Comparison of ENCODE assay signal across 23 cellular contexts in genomic region chr6:94088870-94089269, GRCh38.
"Had no signal": no experiment of that assay in that cellular context is flagged by ENCODE, and none has a peak within 500 bp of the region (broad histone marks: within the 10 kb centered on the region; RNA-seq: fewer than 3 reads in every experiment).

No MANE protein-coding gene starts in this region.

- H3K4me3 ChIP-seq: colonic mucosa, coronary artery, dorsolateral prefrontal cortex, esophagus squamous epithelium, gastrocnemius medialis, gastroesophageal sphincter, heart left ventricle, heart right ventricle had no signal

- ATAC-seq: effector memory CD8-positive, alpha-beta T cell; esophagus mucosa; foreskin keratinocyte; gastrocnemius medialis; gastroesophageal sphincter; heart left ventricle; heart right ventricle had no signal

- H3K27me3 ChIP-seq: colonic mucosa, dorsolateral prefrontal cortex, esophagus squamous epithelium, foreskin keratinocyte, gastrocnemius medialis, gastroesophageal sphincter, heart left ventricle, heart right ventricle had no signal

- H3K4me1 ChIP-seq: colonic mucosa, esophagus squamous epithelium, foreskin keratinocyte, gastrocnemius medialis, gastroesophageal sphincter, heart left ventricle, heart right ventricle had no signal

- DNase-seq: colonic mucosa; cortex of kidney; dermis blood vessel endothelial cell; dorsolateral prefrontal cortex; effector CD4-positive, alpha-beta T cell; effector CD8-positive, alpha-beta T cell; effector memory CD4-positive, alpha-beta T cell; effector memory CD8-positive, alpha-beta T cell; endodermal cell; erythroblast; esophagus squamous epithelium; foreskin fibroblast; foreskin keratinocyte; foreskin melanocyte; gastrocnemius medialis; glutamatergic neuron; head of caudate nucleus; heart left ventricle; heart right ventricle had no signal

- H3K36me3 ChIP-seq: colonic mucosa, esophagus squamous epithelium, gastrocnemius medialis, gastroesophageal sphincter, heart left ventricle, heart right ventricle had no signal

- H3K27ac ChIP-seq: colonic mucosa, coronary artery, dorsolateral prefrontal cortex, epithelial cell of prostate, esophagus squamous epithelium, foreskin keratinocyte, gastrocnemius medialis, gastroesophageal sphincter, heart left ventricle, heart right ventricle had no signal

- H3K9me3 ChIP-seq: colonic mucosa, esophagus squamous epithelium, gastrocnemius medialis, gastroesophageal sphincter, heart left ventricle, heart right ventricle had no signal
